8 cellular contexts compared by ENCODE assay signal in genomic region chr7:98021588-98022351, GRCh38.
DNase-seq lines count a peak whose midpoint lies in the region; ATAC-seq lines count a peak whose summit lies in the region.

No MANE protein-coding gene starts in this region.

- H3K27ac Mint-ChIP-seq in central memory CD8-positive, alpha-beta T cell (ENCODE audit: low read depth): no peak overlapping the region

- H3K36me3 Mint-ChIP-seq in central memory CD8-positive, alpha-beta T cell (ENCODE audit: insufficient read depth): no peaks in the 10 kb centered on the region

- peak; percentile 92 for ATAC-seq in HG03159 (IDR thresholded peaks at IDR 0.05; ENCODE audit: unreplicated experiment)
- peak; percentile 64 for ATAC-seq in central memory CD8-positive, alpha-beta T cell (replicated peaks; ENCODE audit: extremely low read depth, poor library complexity, severe bottlenecking)

- peaks cover 38% of the 10 kb centered on the region for H3K27me3 Mint-ChIP-seq in central memory CD8-positive, alpha-beta T cell

- peaks cover 6% of the 10 kb centered on the region for H3K4me1 Mint-ChIP-seq in central memory CD8-positive, alpha-beta T cell

- H3K9me3 Mint-ChIP-seq in central memory CD8-positive, alpha-beta T cell: no peaks in the 10 kb centered on the region

- DNase-seq in SIG-M5 treated with dmso at 0.1 percent for 504 hours (lab: John Stamatoyannopoulos, UW; ENCODE audit: unreplicated experiment) (peak; percentile 49), SIG-M5 (lab: John Stamatoyannopoulos, UW) (no peak), NCI-H345 treated with DMSO at 0.1 percent for 48 hours (lab: John Stamatoyannopoulos, UW; ENCODE audit: unreplicated experiment) (peak; percentile 75), left kidney (ENCODE audit: low read depth, low spot score) (peak; percentile 84)
- DNase-seq in activated CD4-positive, alpha-beta T cell treated with anti-CD3 and anti-CD28 coated beads for 24 hours (ENCODE audit: low read depth in 2 of 2): peak; percentile 75 to 81
- DNase-seq in central memory CD8-positive, alpha-beta T cell (ENCODE audit: low spot score in 2 of 2): peak; percentile 52 to 78
- DNase-seq in stimulated activated CD4-positive, alpha-beta T cell treated with anti-CD3 and anti-CD28 coated beads, Interleukin-4, amount 100 ng/mL, for 24 hours: peak; percentile 82

- no peak overlapping the region for H3K4me3 Mint-ChIP-seq in central memory CD8-positive, alpha-beta T cell
